ENCODE assay signal across 32 cellular contexts in the genomic region with DNA sequence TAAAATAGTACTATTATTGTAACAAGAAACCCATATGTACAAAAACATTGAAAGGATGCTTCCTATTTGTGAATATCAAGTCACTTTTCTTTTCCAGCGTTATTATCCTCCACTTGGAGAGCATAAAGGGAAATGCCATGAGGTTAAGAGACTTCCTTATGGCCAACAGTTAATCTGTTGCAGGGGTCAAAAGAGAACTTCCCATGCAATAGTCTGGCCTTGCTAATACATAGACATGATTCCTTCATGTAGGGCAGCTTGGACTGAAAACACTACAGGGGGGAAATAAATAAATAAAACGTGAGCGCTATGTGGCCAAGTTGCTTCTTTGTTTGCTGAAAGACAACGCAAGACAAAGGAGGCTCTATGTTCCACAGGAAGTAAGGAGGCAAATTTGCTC.
"Had no signal": no experiment of that assay in that cellular context is flagged by ENCODE, and none has a peak within 500 bp of the region (broad histone marks: within the 10 kb centered on the region; RNA-seq: fewer than 3 reads in every experiment).

No MANE protein-coding gene starts in this region.

- H3K36me3 ChIP-seq: adrenal gland, heart left ventricle had no signal

- FAIRE-seq: colon, endometrium, frontal cortex, TTC549 had no signal

- DNase-seq: activated CD4-positive, alpha-beta T cell treated with anti-CD3 and anti-CD28 coated beads for 1 hour; activated CD4-positive, alpha-beta T cell treated with anti-CD3 and anti-CD28 coated beads for 48 hours; activated CD4-positive, alpha-beta T cell treated with anti-CD3 and anti-CD28 coated beads, Interleukin-2, amount 50 U/mL, for 1 hour; activated CD4-positive, alpha-beta T cell treated with anti-CD3 and anti-CD28 coated beads, Interleukin-2, amount 50 U/mL, for 48 hours; activated CD8-positive, alpha-beta memory T cell treated with anti-CD3 and anti-CD28 coated beads, Interleukin-2, amount 10 ng/mL, durations not matched to agents 7 days and 5 days; activated CD8-positive, alpha-beta memory T cell treated with anti-CD3 and anti-CD28 coated beads, Interleukin-2, amount 50 U/mL, for 4 hours; activated CD8-positive, alpha-beta T cell treated with anti-CD3 and anti-CD28 coated beads, Interleukin-2, amount 10 ng/mL, durations not matched to agents 7 days and 5 days; activated effector memory CD4-positive, alpha-beta T cell treated with anti-CD3 and anti-CD28 coated beads, Interleukin-2, amount 50 U/mL, for 16 hours; activated naive CD4-positive, alpha-beta T cell treated with anti-CD3 and anti-CD28 coated beads for 36 hours; activated naive CD8-positive, alpha-beta T cell treated with anti-CD3 and anti-CD28 coated beads for 36 hours; activated naive CD8-positive, alpha-beta T cell treated with anti-CD3 and anti-CD28 coated beads, Interleukin-2, amount 50 U/mL, for 24 hours; activated T-cell treated with anti-CD3 and anti-CD28 coated beads, Interleukin-2, amount 50 U/mL, for 1 hour; activated T-cell treated with anti-CD3 and anti-CD28 coated beads, Interleukin-2, amount 50 U/mL, for 48 hours; adrenal gland; amygdala; aorta; body of pancreas; caudate nucleus; cortex of kidney; effector CD8-positive, alpha-beta T cell; foreskin fibroblast; glutamatergic neuron; heart left ventricle; hypothalamus; T-helper 17 cell had no signal

- H3K9me3 ChIP-seq: adrenal gland, body of pancreas had no signal

- H3K27me3 ChIP-seq: adrenal gland, body of pancreas, heart left ventricle had no signal

- H3K4me3 ChIP-seq: adrenal gland, body of pancreas, heart left ventricle had no signal

- ATAC-seq: activated CD8-positive, alpha-beta memory T cell treated with anti-CD3 and anti-CD28 coated beads, Interleukin-2, amount 10 ng/mL, durations not matched to agents 7 days and 5 days; activated CD8-positive, alpha-beta T cell treated with anti-CD3 and anti-CD28 coated beads, Interleukin-2, amount 10 ng/mL, durations not matched to agents 7 days and 5 days; activated naive CD8-positive, alpha-beta T cell treated with anti-CD3 and anti-CD28 coated beads, Interleukin-2, amount 50 U/mL, for 24 hours; body of pancreas; esophagus mucosa; heart left ventricle; T-helper 17 cell; WTC11 had no signal

- H3K4me1 ChIP-seq: adrenal gland, body of pancreas, heart left ventricle had no signal

- H3K27ac ChIP-seq: adrenal gland, body of pancreas, heart left ventricle, VCaP had no signal
